23 cellular contexts compared by ENCODE assay signal in the genomic region with DNA sequence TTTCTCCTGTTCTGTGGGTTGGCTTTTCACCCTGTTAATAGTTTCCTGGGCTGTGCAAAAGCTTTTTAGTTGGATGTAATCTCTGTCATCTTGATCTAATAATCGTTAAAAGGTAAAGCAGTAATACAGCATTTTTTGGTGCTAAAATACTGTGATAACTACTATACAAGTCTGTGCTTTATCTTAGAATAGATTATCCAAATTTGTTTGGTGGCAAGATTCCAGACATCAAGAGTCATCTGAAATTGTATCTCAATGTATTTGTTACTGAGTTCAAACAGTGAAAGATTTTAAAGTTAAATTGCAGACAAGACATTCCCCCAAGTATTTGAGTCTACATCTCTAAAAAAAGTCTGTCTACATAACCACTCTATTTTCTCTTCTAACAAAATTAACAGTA. TPM values are rescaled to one million over a fixed set of nuclear protein-coding genes. Genes with fewer than 3 reads are reported as not detected.
A peak's percentile ranks its signal among the peaks of the same experiment; 100 is the strongest.
DNase-seq lines count a peak whose midpoint lies in the region; ATAC-seq, FAIRE-seq and TF ChIP-seq lines count a peak whose summit lies in the region.
"Had no signal": no experiment of that assay in that cellular context is flagged by ENCODE, and none has a peak within 500 bp of the region (broad histone marks: within the 10 kb centered on the region; RNA-seq: fewer than 3 reads in every experiment).

No MANE protein-coding gene starts in this region.

- H3K4me1 Mint-ChIP-seq in CD4-positive, alpha-beta T cell (ENCODE audit: low read depth) = peaks cover 62% of the 10 kb centered on the region
- peaks cover 31% of the 10 kb centered on the region for H3K4me1 Mint-ChIP-seq in astrocyte (ENCODE audit: low read depth, unreplicated experiment)

- no peak overlapping the region for H3K4me2 ChIP-seq in astrocyte (ENCODE audit: low read length)
- H3K4me2 ChIP-seq in parathyroid adenoma (ENCODE audit: low read length) = peak overlapping the region; percentile 7
- H3K4me2 ChIP-seq: A549, PC-9 had no signal

- DNase-seq in CD4-positive, alpha-beta T cell = no peak
- DNase-seq in astrocyte (ENCODE audit: low read depth) (no peak), SHP77 treated with DMSO at 0.1 percent for 48 hours (lab: John Stamatoyannopoulos, UW) (no peak), H4 (ENCODE audit: low spot score) (no peak)
- DNase-seq: CD4-positive, alpha-beta memory T cell; DMS53; EL; HFFc6; Kasumi-1; MG63; NCI-H1048; NCI-H1436; NCI-H2029; NCI-H345; NCI-H524 treated with DMSO at 0.1 percent for 48 hours; PC-9 had no signal

- no peaks in the 10 kb centered on the region for H3K27me3 ChIP-seq in CD4-positive, alpha-beta T cell (ENCODE audit: control insufficient read depth, insufficient read depth, low read length)
- H3K27me3 ChIP-seq in astrocyte (ENCODE audit: insufficient read depth, low read length) (no peaks in the 10 kb centered on the region), parathyroid adenoma (ENCODE audit: control insufficient read depth, insufficient read depth, low read length) (no peaks in the 10 kb centered on the region)
- H3K27me3 ChIP-seq: MG63 had no signal

- no peak for TF ChIP-seq CTCF in CD4-positive, alpha-beta T cell (IDR thresholded peaks at IDR 0.05)
- no peak for TF ChIP-seq CTCF in HEK293 (tag by site-specific recombination; IDR thresholded peaks at IDR 0.05)
- TF ChIP-seq CTCF in astrocyte (IDR thresholded peaks at IDR 0.05; ENCODE audit: insufficient read depth, low read depth, low read length) = no peak
- no peak for TF ChIP-seq CTCF in parathyroid adenoma (IDR thresholded peaks at IDR 0.05)

- CTCF ChIA-PET in CD4-positive, alpha-beta T cell (lab: Charles Lee) = interaction anchor here (2.4 kb wide), 1 partner anchor 48 kb away, joined by 8 read pairs; no protein-coding TSS in a partner anchor
- CTCF ChIA-PET in HEK293 (lab: Yijun Ruan, JAX) = interaction anchor here (1.2 to 4.4 kb wide), 4 partner anchors 10 to 125 kb away, joined by 5 to 39 read pairs (median 24); no protein-coding TSS in a partner anchor

- no peak for ATAC-seq in CD4-positive, alpha-beta T cell (ENCODE audit: poor library complexity)
- ATAC-seq in GM18498 (IDR thresholded peaks at IDR 0.05; ENCODE audit: unreplicated experiment) = no peak
- ATAC-seq: A549 had no signal

- H3K36me3 ChIP-seq in HEK293 (ENCODE audit: control insufficient read depth in 2 of 2, insufficient read depth in 1 of 2, low read length in 2 of 2) = no peaks in the 10 kb centered on the region
- H3K36me3 ChIP-seq in astrocyte (ENCODE audit: insufficient read depth, low read length) = no peaks in the 10 kb centered on the region
- no peaks in the 10 kb centered on the region for H3K36me3 ChIP-seq in parathyroid adenoma (ENCODE audit: control insufficient read depth, insufficient read depth, low read length)
- H3K36me3 ChIP-seq: MG63 had no signal

- H2AFZ ChIP-seq in astrocyte (ENCODE audit: low read depth, low read length) (no peak overlapping the region), parathyroid adenoma (no peak overlapping the region)
- H2AFZ ChIP-seq: PC-9 had no signal

- H3K9me3 Mint-ChIP-seq in CD4-positive, alpha-beta T cell = no peaks in the 10 kb centered on the region
- no peaks in the 10 kb centered on the region for H3K9me3 Mint-ChIP-seq in astrocyte (ENCODE audit: unreplicated experiment)
- H3K9me3 Mint-ChIP-seq: CD4-positive, alpha-beta memory T cell; HFFc6 had no signal

- no peak overlapping the region for H3K4me3 Mint-ChIP-seq in CD4-positive, alpha-beta T cell
- no peak overlapping the region for H3K4me3 Mint-ChIP-seq in astrocyte (ENCODE audit: unreplicated experiment)
- H3K4me3 Mint-ChIP-seq: CD4-positive, alpha-beta memory T cell; HFFc6 had no signal

- peak overlapping the region; percentile 71 for H3K27ac Mint-ChIP-seq in CD4-positive, alpha-beta T cell
- H3K27ac Mint-ChIP-seq in astrocyte (ENCODE audit: unreplicated experiment) = peak overlapping the region; percentile 50
- H3K27ac Mint-ChIP-seq: HFFc6 had no signal

- no peaks in the 10 kb centered on the region for H3K27me3 Mint-ChIP-seq in CD4-positive, alpha-beta T cell
- H3K27me3 Mint-ChIP-seq in astrocyte (ENCODE audit: low read depth, unreplicated experiment) = no peaks in the 10 kb centered on the region
- H3K27me3 Mint-ChIP-seq: CD4-positive, alpha-beta memory T cell had no signal

- peaks cover 82% of the 10 kb centered on the region for H3K79me2 ChIP-seq in astrocyte (ENCODE audit: insufficient read depth, low read length)
- peaks cover 21% of the 10 kb centered on the region for H3K79me2 ChIP-seq in parathyroid adenoma

- POLR2A ChIA-PET in CD4-positive, alpha-beta T cell (lab: Charles Lee) = no interaction called here
- POLR2A ChIA-PET in HEK293 (lab: Yijun Ruan, JAX) = no interaction called here

- intact Hi-C loops in CD4-positive, alpha-beta T cell (cut with DNase I, micrococcal nuclease) = loop anchor here (2.0 to 10.0 kb wide), 3 partner anchors 19 to 123 kb away; a partner anchor contains a TSS

- H3K4me1 ChIP-seq in HEK293 (ENCODE audit: control insufficient read depth, insufficient read depth, low read length) (peaks cover 20% of the 10 kb centered on the region), astrocyte (ENCODE audit: insufficient read depth, low read length) (peaks cover 5% of the 10 kb centered on the region), parathyroid adenoma (peaks cover 18% of the 10 kb centered on the region)

- no peak for FAIRE-seq in astrocyte (lab: Jason Lieb, UNC)
- FAIRE-seq: A549, GM18507, H54 had no signal

- H3K36me3 Mint-ChIP-seq in CD4-positive, alpha-beta T cell (ENCODE audit: low read depth) = peaks cover 4% of the 10 kb centered on the region
- peaks cover 6% of the 10 kb centered on the region for H3K36me3 Mint-ChIP-seq in astrocyte (ENCODE audit: low read depth, unreplicated experiment)

- H3K9me3 ChIP-seq in CD4-positive, alpha-beta T cell (ENCODE audit: control insufficient read depth, low read length) = no peaks in the 10 kb centered on the region
- H3K9me3 ChIP-seq in HEK293 (ENCODE audit: control insufficient read depth, insufficient read depth, low read depth, low read length) (no peaks in the 10 kb centered on the region), astrocyte (ENCODE audit: insufficient read depth, low read depth, low read length) (no peaks in the 10 kb centered on the region), parathyroid adenoma (ENCODE audit: control insufficient read depth, low read length) (no peaks in the 10 kb centered on the region)
- H3K9me3 ChIP-seq: A549, MG63 had no signal

- H3K27ac ChIP-seq in CD4-positive, alpha-beta T cell (ENCODE audit: low read depth, low read length) = no peak overlapping the region
- H3K27ac ChIP-seq in HEK293 (ENCODE audit: extremely low read depth, low read depth, low read length) (no peak overlapping the region), astrocyte (ENCODE audit: low read depth, low read length) (no peak overlapping the region), parathyroid adenoma (no peak overlapping the region)
- H3K27ac ChIP-seq: A549, PC-9, RWPE1 had no signal

- peaks cover 9% of the 10 kb centered on the region for H4K20me1 ChIP-seq in astrocyte (ENCODE audit: insufficient read depth, low read length)

- H3K4me3 ChIP-seq in HEK293 (ENCODE audit: low read depth, low read length) = no peak overlapping the region
- H3K4me3 ChIP-seq in astrocyte (ENCODE audit: insufficient read depth, low read depth, low read length) = no peak overlapping the region
- H3K4me3 ChIP-seq in parathyroid adenoma (ENCODE audit: low read depth, low read length) = no peak overlapping the region
- H3K4me3 ChIP-seq: A549, MG63, PC-9 had no signal

- H3K9ac ChIP-seq in astrocyte (ENCODE audit: low read length) (no peak overlapping the region), parathyroid adenoma (no peak overlapping the region)

TF ChIP-seq in HEK293, 187 proteins besides CTCF, POLR2A, EP300 and RAD21:
- TF ChIP-seq, protein P1, sequence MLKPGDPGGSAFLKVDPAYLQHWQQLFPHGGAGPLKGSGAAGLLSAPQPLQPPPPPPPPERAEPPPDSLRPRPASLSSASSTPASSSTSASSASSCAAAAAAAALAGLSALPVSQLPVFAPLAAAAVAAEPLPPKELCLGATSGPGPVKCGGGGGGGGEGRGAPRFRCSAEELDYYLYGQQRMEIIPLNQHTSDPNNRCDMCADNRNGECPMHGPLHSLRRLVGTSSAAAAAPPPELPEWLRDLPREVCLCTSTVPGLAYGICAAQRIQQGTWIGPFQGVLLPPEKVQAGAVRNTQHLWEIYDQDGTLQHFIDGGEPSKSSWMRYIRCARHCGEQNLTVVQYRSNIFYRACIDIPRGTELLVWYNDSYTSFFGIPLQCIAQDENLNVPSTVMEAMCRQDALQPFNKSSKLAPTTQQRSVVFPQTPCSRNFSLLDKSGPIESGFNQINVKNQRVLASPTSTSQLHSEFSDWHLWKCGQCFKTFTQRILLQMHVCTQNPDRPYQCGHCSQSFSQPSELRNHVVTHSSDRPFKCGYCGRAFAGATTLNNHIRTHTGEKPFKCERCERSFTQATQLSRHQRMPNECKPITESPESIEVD (tag by site-specific recombination; IDR thresholded peaks at IDR 0.05) = peak; percentile 76
- TF ChIP-seq, protein P2, sequence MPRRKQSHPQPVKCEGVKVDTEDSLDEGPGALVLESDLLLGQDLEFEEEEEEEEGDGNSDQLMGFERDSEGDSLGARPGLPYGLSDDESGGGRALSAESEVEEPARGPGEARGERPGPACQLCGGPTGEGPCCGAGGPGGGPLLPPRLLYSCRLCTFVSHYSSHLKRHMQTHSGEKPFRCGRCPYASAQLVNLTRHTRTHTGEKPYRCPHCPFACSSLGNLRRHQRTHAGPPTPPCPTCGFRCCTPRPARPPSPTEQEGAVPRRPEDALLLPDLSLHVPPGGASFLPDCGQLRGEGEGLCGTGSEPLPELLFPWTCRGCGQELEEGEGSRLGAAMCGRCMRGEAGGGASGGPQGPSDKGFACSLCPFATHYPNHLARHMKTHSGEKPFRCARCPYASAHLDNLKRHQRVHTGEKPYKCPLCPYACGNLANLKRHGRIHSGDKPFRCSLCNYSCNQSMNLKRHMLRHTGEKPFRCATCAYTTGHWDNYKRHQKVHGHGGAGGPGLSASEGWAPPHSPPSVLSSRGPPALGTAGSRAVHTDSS (tag by site-specific recombination; IDR thresholded peaks at IDR 0.05) = no peak

RNA-seq across cellular contexts. Expression of a gene that starts 18.8 kb away (rescaled TPM):
- 10 to 100 TPM; 34.7 to 37.3 TPM for total RNA-seq in CD4-positive, alpha-beta T cell
- total RNA-seq in astrocyte = 53.4 and 54.0 TPM in 2 replicates
- total RNA-seq in H4 (2014; rRNA removed; shearing (Covaris generic)) = 32.3 and 52.0 TPM in 2 replicates
